ENCODE assay signal across 37 cellular contexts in genomic region chr6:161212902-161213301, GRCh38.
"Had no signal": no experiment of that assay in that cellular context is flagged by ENCODE, and none has a peak within 500 bp of the region (broad histone marks: within the 10 kb centered on the region; RNA-seq: fewer than 3 reads in every experiment).

No MANE protein-coding gene starts in this region.

- H3K4me1 Mint-ChIP-seq: activated B cell treated with CpG ODN at 0.5 μM for 24 hours; activated CD4-positive, alpha-beta T cell treated with anti-CD3 and anti-CD28 coated beads for 36 hours; activated CD8-positive, alpha-beta memory T cell treated with anti-CD3 and anti-CD28 coated beads, Interleukin-2, amount 10 ng/mL, durations not matched to agents 7 days and 5 days; activated naive CD4-positive, alpha-beta T cell treated with anti-CD3 and anti-CD28 coated beads, Interleukin-2, amount 50 U/mL, for 24 hours; activated naive CD8-positive, alpha-beta T cell treated with anti-CD3 and anti-CD28 coated beads for 36 hours; activated naive CD8-positive, alpha-beta T cell treated with anti-CD3 and anti-CD28 coated beads, Interleukin-2, amount 50 U/mL, for 24 hours; T-cell had no signal

- H3K27ac ChIP-seq: adrenal gland, brain microvascular endothelial cell, coronary artery, dorsolateral prefrontal cortex, esophagus squamous epithelium, gastroesophageal sphincter, WERI-Rb-1 had no signal

- H3K4me3 Mint-ChIP-seq: activated B cell treated with CpG ODN at 0.5 μM for 24 hours; activated CD4-positive, alpha-beta memory T cell treated with anti-CD3 and anti-CD28 coated beads for 36 hours; activated CD4-positive, alpha-beta T cell treated with anti-CD3 and anti-CD28 coated beads for 36 hours; activated CD4-positive, alpha-beta T cell treated with anti-CD3 and anti-CD28 coated beads, Interleukin-2, amount 10 ng/mL, durations not matched to agents 24 days and 14 days; activated CD8-positive, alpha-beta memory T cell treated with anti-CD3 and anti-CD28 coated beads, Interleukin-2, amount 10 ng/mL, durations not matched to agents 7 days and 5 days; activated CD8-positive, alpha-beta T cell treated with anti-CD3 and anti-CD28 coated beads, Interleukin-2, amount 10 ng/mL, durations not matched to agents 7 days and 5 days; activated naive CD4-positive, alpha-beta T cell treated with anti-CD3 and anti-CD28 coated beads for 36 hours; activated naive CD4-positive, alpha-beta T cell treated with anti-CD3 and anti-CD28 coated beads, Interleukin-2, amount 50 U/mL, for 24 hours; activated naive CD8-positive, alpha-beta T cell treated with anti-CD3 and anti-CD28 coated beads for 36 hours; activated naive CD8-positive, alpha-beta T cell treated with anti-CD3 and anti-CD28 coated beads, Interleukin-2, amount 50 U/mL, for 24 hours; activated T-helper 1 cell treated with anti-CD3 and anti-CD28 coated beads, Interleukin-12 subunit alpha, Interleukin-12 subunit beta, Interleukin-2, Interleukin-4 antibody, amounts not matched to agents 30 ng/mL and 10 ng/mL and 1 ng/mL, durations not matched to agents 14 hours and 24 hours and 36 hours; central memory CD8-positive, alpha-beta T cell; dendritic cell treated with granulocyte-macrophage colony-stimulating factor and Interleukin-4, amounts not matched to agents 40 ng/mL and 50 ng/mL, for 4 days; T-cell; T-helper 1 cell treated with Interleukin-12 subunit alpha and Interleukin-12 subunit beta and Interleukin-4 antibody, amounts not matched to agents 30 μg/mL and 1 μg/mL, for 36 hours; T-helper 2 cell treated with Interferon-gamma antibody and Interleukin-4, amounts not matched to agents 5 μg/mL and 100 μg/mL, for 36 hours had no signal

- H3K9me3 Mint-ChIP-seq: activated naive CD4-positive, alpha-beta T cell treated with anti-CD3 and anti-CD28 coated beads, Interleukin-2, amount 50 U/mL, for 24 hours; central memory CD8-positive, alpha-beta T cell had no signal

- H3K4me3 ChIP-seq: adrenal gland, coronary artery, dorsolateral prefrontal cortex, esophagus squamous epithelium, gastroesophageal sphincter had no signal

- ATAC-seq: activated CD4-positive, alpha-beta T cell treated with anti-CD3 and anti-CD28 coated beads for 36 hours; activated CD8-positive, alpha-beta memory T cell treated with anti-CD3 and anti-CD28 coated beads, Interleukin-2, amount 10 ng/mL, durations not matched to agents 7 days and 5 days; activated CD8-positive, alpha-beta T cell treated with anti-CD3 and anti-CD28 coated beads, Interleukin-2, amount 10 ng/mL, durations not matched to agents 7 days and 5 days; activated naive CD8-positive, alpha-beta T cell treated with anti-CD3 and anti-CD28 coated beads, Interleukin-2, amount 50 U/mL, for 24 hours; gastroesophageal sphincter; T-cell had no signal

- DNase-seq: activated B cell treated with CpG ODN at 0.5 μM for 24 hours; activated CD4-positive, alpha-beta memory T cell treated with anti-CD3 and anti-CD28 coated beads for 36 hours; activated CD4-positive, alpha-beta T cell treated with anti-CD3 and anti-CD28 coated beads for 36 hours; activated CD4-positive, alpha-beta T cell treated with anti-CD3 and anti-CD28 coated beads, Interleukin-2, amount 10 ng/mL, durations not matched to agents 24 days and 14 days; activated CD4-positive, CD25-positive, alpha-beta regulatory T cell treated with anti-CD3 and anti-CD28 coated beads, Interleukin-2, amount 50 U/mL, for 72 hours; activated CD8-positive, alpha-beta memory T cell treated with anti-CD3 and anti-CD28 coated beads, Interleukin-2, amount 10 ng/mL, durations not matched to agents 7 days and 5 days; activated CD8-positive, alpha-beta memory T cell treated with anti-CD3 and anti-CD28 coated beads, Interleukin-2, amount 50 U/mL, for 4 hours; activated CD8-positive, alpha-beta T cell treated with anti-CD3 and anti-CD28 coated beads, Interleukin-2, amount 10 ng/mL, durations not matched to agents 7 days and 5 days; activated effector memory CD4-positive, alpha-beta T cell treated with anti-CD3 and anti-CD28 coated beads, Interleukin-2, amount 50 U/mL, for 16 hours; activated naive CD4-positive, alpha-beta T cell treated with anti-CD3 and anti-CD28 coated beads for 36 hours; activated naive CD8-positive, alpha-beta T cell treated with anti-CD3 and anti-CD28 coated beads for 36 hours; activated naive CD8-positive, alpha-beta T cell treated with anti-CD3 and anti-CD28 coated beads, Interleukin-2, amount 50 U/mL, for 24 hours; activated T-cell treated with anti-CD3 and anti-CD28 coated beads, Interleukin-2, amount 50 U/mL, for 1 hour; activated T-cell treated with anti-CD3 and anti-CD28 coated beads, Interleukin-2, amount 50 U/mL, for 48 hours; adrenal gland; amygdala; aorta; brain microvascular endothelial cell; dorsolateral prefrontal cortex; effector memory CD4-positive, alpha-beta T cell; erythroblast; esophagus squamous epithelium; foreskin melanocyte; SW 1271; T-cell; T1000; WERI-Rb-1 had no signal

- H3K27me3 ChIP-seq: adrenal gland, brain microvascular endothelial cell, dorsolateral prefrontal cortex, esophagus squamous epithelium, gastroesophageal sphincter had no signal

- H3K27me3 Mint-ChIP-seq: activated CD4-positive, alpha-beta memory T cell treated with anti-CD3 and anti-CD28 coated beads for 36 hours; activated CD4-positive, alpha-beta T cell treated with anti-CD3 and anti-CD28 coated beads for 36 hours; activated CD4-positive, alpha-beta T cell treated with anti-CD3 and anti-CD28 coated beads, Interleukin-2, amount 10 ng/mL, durations not matched to agents 24 days and 14 days; activated CD8-positive, alpha-beta memory T cell treated with anti-CD3 and anti-CD28 coated beads, Interleukin-2, amount 10 ng/mL, durations not matched to agents 7 days and 5 days; activated naive CD4-positive, alpha-beta T cell treated with anti-CD3 and anti-CD28 coated beads, Interleukin-2, amount 50 U/mL, for 24 hours; activated naive CD8-positive, alpha-beta T cell treated with anti-CD3 and anti-CD28 coated beads for 36 hours; activated naive CD8-positive, alpha-beta T cell treated with anti-CD3 and anti-CD28 coated beads, Interleukin-2, amount 50 U/mL, for 24 hours; central memory CD8-positive, alpha-beta T cell; dendritic cell treated with granulocyte-macrophage colony-stimulating factor and Interleukin-4, amounts not matched to agents 40 ng/mL and 50 ng/mL, for 4 days; T-cell had no signal

- H3K4me1 ChIP-seq: adrenal gland had no signal

- H3K36me3 ChIP-seq: adrenal gland, brain microvascular endothelial cell, esophagus squamous epithelium had no signal

- H3K27ac Mint-ChIP-seq: activated B cell treated with CpG ODN at 0.5 μM for 24 hours; activated CD4-positive, alpha-beta memory T cell treated with anti-CD3 and anti-CD28 coated beads for 36 hours; activated CD4-positive, alpha-beta T cell treated with anti-CD3 and anti-CD28 coated beads for 36 hours; activated CD4-positive, alpha-beta T cell treated with anti-CD3 and anti-CD28 coated beads, Interleukin-2, amount 10 ng/mL, durations not matched to agents 24 days and 14 days; activated CD8-positive, alpha-beta memory T cell treated with anti-CD3 and anti-CD28 coated beads, Interleukin-2, amount 10 ng/mL, durations not matched to agents 7 days and 5 days; activated CD8-positive, alpha-beta T cell treated with anti-CD3 and anti-CD28 coated beads, Interleukin-2, amount 10 ng/mL, durations not matched to agents 7 days and 5 days; activated naive CD4-positive, alpha-beta T cell treated with anti-CD3 and anti-CD28 coated beads for 36 hours; activated naive CD4-positive, alpha-beta T cell treated with anti-CD3 and anti-CD28 coated beads, Interleukin-2, amount 50 U/mL, for 24 hours; activated naive CD8-positive, alpha-beta T cell treated with anti-CD3 and anti-CD28 coated beads for 36 hours; activated naive CD8-positive, alpha-beta T cell treated with anti-CD3 and anti-CD28 coated beads, Interleukin-2, amount 50 U/mL, for 24 hours; activated T-helper 1 cell treated with anti-CD3 and anti-CD28 coated beads, Interleukin-12 subunit alpha, Interleukin-12 subunit beta, Interleukin-2, Interleukin-4 antibody, amounts not matched to agents 30 ng/mL and 10 ng/mL and 1 ng/mL, durations not matched to agents 14 hours and 24 hours and 36 hours; activated T-helper 2 cell treated with anti-CD3 and anti-CD28 coated beads, Interferon-gamma antibody, Interleukin-2, Interleukin-4, amounts not matched to agents 10 μg/mL and 5 μg/mL and 100 μg/mL, durations not matched to agents 14 hours and 24 hours and 36 hours; dendritic cell treated with granulocyte-macrophage colony-stimulating factor and Interleukin-4, amounts not matched to agents 40 ng/mL and 50 ng/mL, for 4 days; T-cell; T-helper 1 cell treated with Interleukin-12 subunit alpha and Interleukin-12 subunit beta and Interleukin-4 antibody, amounts not matched to agents 30 μg/mL and 1 μg/mL, for 36 hours; T-helper 2 cell treated with Interferon-gamma antibody and Interleukin-4, amounts not matched to agents 5 μg/mL and 100 μg/mL, for 36 hours had no signal

- FAIRE-seq: bronchial epithelial cell had no signal

- H3K9me3 ChIP-seq: gastroesophageal sphincter had no signal
